In the genomic region with DNA sequence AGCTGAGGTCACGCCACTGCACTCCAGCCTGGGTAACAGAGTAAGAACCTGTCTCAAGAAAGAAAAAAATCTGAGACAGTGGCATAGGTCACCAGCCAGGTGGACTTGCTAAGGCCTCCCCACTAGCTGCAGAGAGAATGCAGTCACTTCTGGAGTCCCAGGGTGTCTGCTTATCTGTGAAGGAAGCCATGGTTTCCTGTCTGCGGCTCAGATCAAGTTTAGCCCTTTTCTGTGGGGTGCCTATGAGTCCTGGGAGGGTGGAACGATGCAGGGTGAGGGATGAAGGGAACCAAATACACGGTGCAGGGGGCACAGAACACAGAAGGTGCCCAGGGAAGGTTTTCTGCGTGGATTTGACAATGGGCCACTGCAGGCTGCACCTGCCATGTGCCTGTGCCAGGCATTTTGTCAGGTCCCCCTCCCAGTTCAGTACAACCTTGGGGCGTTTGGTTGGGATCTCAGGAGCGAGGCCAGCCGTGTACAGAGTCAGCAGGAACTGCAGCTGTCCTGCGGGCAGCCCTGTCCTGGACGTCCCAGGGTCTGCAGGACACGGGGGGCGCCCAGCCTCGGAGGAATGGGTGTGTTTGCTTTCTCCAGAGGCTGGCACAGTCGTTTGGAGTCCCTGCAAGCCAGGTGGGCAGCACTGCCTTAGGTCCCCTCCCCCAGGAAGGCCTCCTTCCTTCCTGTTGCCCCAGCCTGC, we compare ENCODE assay signal across 9 cellular contexts. TPM values are rescaled to one million over a fixed set of nuclear protein-coding genes. Genes with fewer than 3 reads are reported as not detected.
DNase-seq lines count a peak whose midpoint lies in the region; ATAC-seq and TF ChIP-seq lines count a peak whose summit lies in the region.
"Had no signal": no experiment of that assay in that cellular context is flagged by ENCODE, and none has a peak within 500 bp of the region (broad histone marks: within the 10 kb centered on the region; RNA-seq: fewer than 3 reads in every experiment).

No MANE protein-coding gene starts in this region.

- no peak overlapping the region for H3K4me3 ChIP-seq in NB4 (ENCODE audit: low read depth, low read length)
- H3K4me3 ChIP-seq: SK-N-MC had no signal

- H3K4me3 Mint-ChIP-seq in activated T-cell treated with anti-CD3 and anti-CD28 coated beads, Interleukin-2, amount 50 U/mL, for 72 hours = no peak overlapping the region
- peak overlapping the region in 9 of 10 donors; percentile 8 to 72 (median 39) for H3K4me3 Mint-ChIP-seq in naive thymus-derived CD8-positive, alpha-beta T cell

- peaks cover 25% of the 10 kb centered on the region for H3K4me1 Mint-ChIP-seq in activated T-cell treated with anti-CD3 and anti-CD28 coated beads, Interleukin-2, amount 50 U/mL, for 72 hours (ENCODE audit: low read depth)
- H3K4me1 Mint-ChIP-seq in naive thymus-derived CD8-positive, alpha-beta T cell = peaks cover 3 to 29% (median 23%) of the 10 kb centered on the region in 4 donors

- H3K9me3 Mint-ChIP-seq in activated T-cell treated with anti-CD3 and anti-CD28 coated beads, Interleukin-2, amount 50 U/mL, for 72 hours = no peaks in the 10 kb centered on the region
- H3K9me3 Mint-ChIP-seq in naive thymus-derived CD8-positive, alpha-beta T cell = no peaks in the 10 kb centered on the region

- TF ChIP-seq CTCF in NB4 (IDR thresholded peaks at IDR 0.05; ENCODE audit: low read depth, low read length) = no peak

- H3K27me3 Mint-ChIP-seq in activated T-cell treated with anti-CD3 and anti-CD28 coated beads, Interleukin-2, amount 50 U/mL, for 72 hours (ENCODE audit: low read depth) = peaks cover 12% of the 10 kb centered on the region
- peaks cover 8 to 40% (median 12%) of the 10 kb centered on the region in 5 donors for H3K27me3 Mint-ChIP-seq in naive thymus-derived CD8-positive, alpha-beta T cell

- POLR2A ChIA-PET in naive thymus-derived CD8-positive, alpha-beta T cell (lab: Charles Lee) = interaction anchor here (1.2 kb wide), 1 partner anchor 76 kb away, joined by 3 read pairs; no protein-coding TSS in a partner anchor

- DNase-seq in GF-D8 (lab: John Stamatoyannopoulos, UW) (peak; percentile 69), NB4 (ENCODE audit: low read depth) (peak; percentile 66), kidney tubule cell (ENCODE audit: low spot score) (no peak)
- peak; percentile 9 to 18 for DNase-seq in activated T-cell treated with anti-CD3 and anti-CD28 coated beads, Interleukin-2, amount 50 U/mL, for 72 hours
- DNase-seq in naive thymus-derived CD8-positive, alpha-beta T cell = peak in 8 of 10 donors; percentile 16 to 76 (median 43)
- DNase-seq: NCI-H510A treated with DMSO at 0.1 percent for 48 hours had no signal

- no peak for TF ChIP-seq POLR2A in NB4 (IDR thresholded peaks at IDR 0.05; ENCODE audit: extremely low read depth, insufficient read length)

- no peaks in the 10 kb centered on the region for H3K36me3 Mint-ChIP-seq in activated T-cell treated with anti-CD3 and anti-CD28 coated beads, Interleukin-2, amount 50 U/mL, for 72 hours (ENCODE audit: insufficient read depth in 2 of 2)
- peaks cover 0 to 4% (median 3%) of the 10 kb centered on the region in 3 donors for H3K36me3 Mint-ChIP-seq in naive thymus-derived CD8-positive, alpha-beta T cell

- ATAC-seq in activated T-cell treated with anti-CD3 and anti-CD28 coated beads, Interleukin-2, amount 50 U/mL, for 72 hours (replicated peaks in 1 of 2) = peak; percentile 65 to 75
- peak; percentile 94 to 98 for ATAC-seq in naive thymus-derived CD8-positive, alpha-beta T cell
- ATAC-seq in HG03432 (IDR thresholded peaks at IDR 0.05; ENCODE audit: unreplicated experiment) (no peak), HG02642 (IDR thresholded peaks at IDR 0.05; ENCODE audit: poor library complexity, unreplicated experiment) (no peak)

- H3K27ac Mint-ChIP-seq in activated T-cell treated with anti-CD3 and anti-CD28 coated beads, Interleukin-2, amount 50 U/mL, for 72 hours = no peak overlapping the region
- peak overlapping the region in 6 of 10 donors; percentile 4 to 70 (median 19) for H3K27ac Mint-ChIP-seq in naive thymus-derived CD8-positive, alpha-beta T cell

RNA-seq across cellular contexts. Expression of a gene that starts 41.8 kb away (rescaled TPM):
- 10 to 100 TPM; 39.1 to 40.8 TPM for total RNA-seq in activated T-cell treated with anti-CD3 and anti-CD28 coated beads, Interleukin-2, amount 50 U/mL, for 72 hours
- 10 to 100 TPM; 49.7 to 51.1 TPM for total RNA-seq in naive thymus-derived CD8-positive, alpha-beta T cell
- polyA plus RNA-seq in naive thymus-derived CD8-positive, alpha-beta T cell = 10 to 100 TPM; 14.9 to 18.6 (median 17.5) TPM

Comparison
In these comparisons a context has a peak if more than half of its experiments do, and no peak if none do; other contexts are left out.
1. ATAC-seq: peak in activated T-cell treated with anti-CD3 and anti-CD28 coated beads, Interleukin-2, amount 50 U/mL, for 72 hours (2 of 2) and naive thymus-derived CD8-positive, alpha-beta T cell (2 of 2); none in HG03432 (single experiment) and HG02642 (single experiment).
2. H3K4me3 Mint-ChIP-seq: peak in naive thymus-derived CD8-positive, alpha-beta T cell (9 of 10); none in activated T-cell treated with anti-CD3 and anti-CD28 coated beads, Interleukin-2, amount 50 U/mL, for 72 hours (0 of 2).